In genomic region chr14:69769623-69770022, GRCh38 we compare ENCODE assay signal across 14 cellular contexts. TPM values are rescaled to one million over a fixed set of nuclear protein-coding genes. Genes with fewer than 3 reads are reported as not detected.
A peak's percentile ranks its signal among the peaks of the same experiment; 100 is the strongest.
DNase-seq lines count a peak whose midpoint lies in the region; ATAC-seq and TF ChIP-seq lines count a peak whose summit lies in the region.
"Had no signal": no experiment of that assay in that cellular context is flagged by ENCODE, and none has a peak within 500 bp of the region (broad histone marks: within the 10 kb centered on the region; RNA-seq: fewer than 3 reads in every experiment).

No MANE protein-coding gene starts in this region.

- no peak overlapping the region for H3K4me3 ChIP-seq in CD8-positive, alpha-beta memory T cell (ENCODE audit: low read length)
- H3K4me3 ChIP-seq in PC-3 (ENCODE audit: low read length), result peak overlapping the region; percentile 22; the same call in 1 of the 2 replicates
- peak overlapping the region in 50 of 59 donors; percentile 3 to 100 (median 92) for H3K4me3 ChIP-seq in dorsolateral prefrontal cortex
- H3K4me3 ChIP-seq in brain microvascular endothelial cell (ENCODE audit: low read depth, low read length), result no peak overlapping the region

- H3K4me2 ChIP-seq in PC-3 (ENCODE audit: low read length), result peak overlapping the region; percentile 89

- peaks cover 44 to 76% (median 46%) of the 10 kb centered on the region in 3 donors for H3K36me3 Mint-ChIP-seq in CD8-positive, alpha-beta memory T cell
- peaks cover 57% of the 10 kb centered on the region for H3K36me3 Mint-ChIP-seq in neural crest cell (ENCODE audit: low read depth)

- H3K36me3 ChIP-seq in CD8-positive, alpha-beta memory T cell (ENCODE audit: insufficient read depth, low read length), result peaks cover 58% of the 10 kb centered on the region
- peaks cover 67% of the 10 kb centered on the region for H3K36me3 ChIP-seq in PC-3 (ENCODE audit: low read depth, low read length)
- H3K36me3 ChIP-seq in brain microvascular endothelial cell (replicated peaks), result peaks cover 72% of the 10 kb centered on the region

- no peak overlapping the region for H3K27ac ChIP-seq in CD8-positive, alpha-beta memory T cell (ENCODE audit: low read depth, low read length)
- H3K27ac ChIP-seq in PC-3 (ENCODE audit: low read length), result no peak overlapping the region
- no peak overlapping the region for H3K27ac ChIP-seq in dorsolateral prefrontal cortex
- no peak overlapping the region for H3K27ac ChIP-seq in brain microvascular endothelial cell
- H3K27ac ChIP-seq: parathyroid adenoma had no signal

- ATAC-seq in PC-3 (no peak), GM19328 (IDR thresholded peaks at IDR 0.05; ENCODE audit: unreplicated experiment) (no peak)

- peak overlapping the region; percentile 73 to 100 (median 80) for H3K27ac Mint-ChIP-seq in CD8-positive, alpha-beta memory T cell
- H3K27ac Mint-ChIP-seq in neural crest cell (ENCODE audit: unreplicated experiment), result peak overlapping the region; percentile 40

- no peaks in the 10 kb centered on the region for H3K9me2 ChIP-seq in PC-3 (replicated peaks; ENCODE audit: low read length)

- H3K4me1 Mint-ChIP-seq in CD8-positive, alpha-beta memory T cell, result peaks cover 74 to 86% (median 85%) of the 10 kb centered on the region in 3 donors
- peaks cover 58% of the 10 kb centered on the region for H3K4me1 Mint-ChIP-seq in neural crest cell

- no TSS peak for BruUV-seq in PC-3 (replicated peaks; lab: Mats Ljungman, UMichigan)

- no peak overlapping the region for H3K9ac ChIP-seq in PC-3 (ENCODE audit: low read length)
- H3K9ac ChIP-seq: parathyroid adenoma had no signal

- DNase-seq in CD8-positive, alpha-beta memory T cell, result no peak
- DNase-seq in PC-3, result no peak
- no peak for DNase-seq in dorsolateral prefrontal cortex
- no peak for DNase-seq in neural crest cell (ENCODE audit: low read depth, low spot score)
- DNase-seq in brain microvascular endothelial cell, result no peak
- DNase-seq in GM10266 (ENCODE audit: extremely low spot score), result no peak
- no peak for DNase-seq in NCI-H510A treated with DMSO at 0.1 percent for 48 hours (lab: John Stamatoyannopoulos, UW)
- DNase-seq: DMS79, Karpas-422, NCI-H510A, SHP77 treated with DMSO at 0.1 percent for 48 hours had no signal

- intact Hi-C loops in PC-3 (cut with micrococcal nuclease) (no loop called here), dorsolateral prefrontal cortex (cut with DNase I) (loop anchor here (5.0 kb wide), 2 partner anchors 62 to 157 kb away; partner anchors contain the start of gene SUSD6 (in 2 of the 2))

- peaks cover 43% of the 10 kb centered on the region for H4K20me1 ChIP-seq in PC-3 (ENCODE audit: low read length)

- POLR2A ChIA-PET in CD8-positive, alpha-beta memory T cell (lab: Charles Lee), result no interaction called here
- POLR2A ChIA-PET in PC-3 (lab: Charles Lee; ENCODE audit: unreplicated experiment), result no interaction called here

- in situ Hi-C loops in brain microvascular endothelial cell (cut with HindIII; ENCODE audit: low pct_ligation_motif_present, low sequenced_read_pairs), result no loop called here

- peaks cover 0 to 20% of the 10 kb centered on the region in 2 donors for H3K27me3 Mint-ChIP-seq in CD8-positive, alpha-beta memory T cell
- peaks cover 7% of the 10 kb centered on the region for H3K27me3 Mint-ChIP-seq in neural crest cell (ENCODE audit: low read depth)

- H2AFZ ChIP-seq in PC-3 (ENCODE audit: low read length), result no peak overlapping the region
- H2AFZ ChIP-seq: parathyroid adenoma had no signal

- H3K79me2 ChIP-seq in PC-3 (ENCODE audit: low read length), result peaks cover 50% of the 10 kb centered on the region

- CTCF ChIA-PET in CD8-positive, alpha-beta memory T cell (lab: Charles Lee), result no interaction called here
- CTCF ChIA-PET in PC-3 (lab: Charles Lee), result no interaction called here

- H3K9me3 ChIP-seq in CD8-positive, alpha-beta memory T cell (ENCODE audit: low read length), result no peaks in the 10 kb centered on the region
- H3K9me3 ChIP-seq in PC-3 (ENCODE audit: low read length), result no peaks in the 10 kb centered on the region

- peaks cover 53% of the 10 kb centered on the region for H3K4me1 ChIP-seq in CD8-positive, alpha-beta memory T cell (ENCODE audit: insufficient read depth, low read length)
- H3K4me1 ChIP-seq in PC-3 (ENCODE audit: insufficient read depth, low read length), result peaks cover 21% of the 10 kb centered on the region

- H3F3A ChIP-seq in PC-3 (ENCODE audit: low read length, unreplicated experiment), result no peaks in the 10 kb centered on the region

- H3K9me3 Mint-ChIP-seq in CD8-positive, alpha-beta memory T cell, result peaks cover 0 to 7% (median 0%) of the 10 kb centered on the region in 5 donors
- H3K9me3 Mint-ChIP-seq in neural crest cell, result peaks cover 5% of the 10 kb centered on the region

- TF ChIP-seq CTCF in PC-3 (conservative IDR thresholded peaks at IDR 0.05; ENCODE audit: low read depth, low read length), result no peak
- TF ChIP-seq CTCF in dorsolateral prefrontal cortex (IDR thresholded peaks at IDR 0.05 in 54 of 56, conservative IDR thresholded peaks at IDR 0.05 in 2 of 56; ENCODE audit: low read depth in 1 of 56, partially characterized antibody in 56 of 56), result no peak
- TF ChIP-seq CTCF in neural crest cell (conservative IDR thresholded peaks at IDR 0.05), result no peak
- TF ChIP-seq CTCF in brain microvascular endothelial cell (IDR thresholded peaks at IDR 0.05; ENCODE audit: low read depth, low read length, missing control alignments), result no peak
- TF ChIP-seq CTCF in GM10266 (IDR thresholded peaks at IDR 0.05; ENCODE audit: control insufficient read depth, insufficient read depth, low read depth, missing control alignments), result no peak

- H3K4me3 Mint-ChIP-seq in CD8-positive, alpha-beta memory T cell, result peak overlapping the region; percentile 59 to 99 (median 81)
- peak overlapping the region; percentile 81 for H3K4me3 Mint-ChIP-seq in neural crest cell

- no peaks in the 10 kb centered on the region for H3K27me3 ChIP-seq in CD8-positive, alpha-beta memory T cell (ENCODE audit: insufficient read depth, low read length, poor library complexity, severe bottlenecking)
- H3K27me3 ChIP-seq in PC-3 (ENCODE audit: low read length) (no peaks in the 10 kb centered on the region), dorsolateral prefrontal cortex (no peaks in the 10 kb centered on the region), brain microvascular endothelial cell (replicated peaks) (no peaks in the 10 kb centered on the region)

RNA-seq across cellular contexts. Expression of gene SRSF5, which starts 2.7 kb away (rescaled TPM):
- total RNA-seq in CD8-positive, alpha-beta memory T cell, result 100 to 1,000 TPM; 291 to 307 TPM
- 1,226 TPM for polyA plus RNA-seq in CD8-positive, alpha-beta memory T cell
- total RNA-seq in PC-3 (2014; rRNA removed) (213 and 309 TPM in 2 replicates), dorsolateral prefrontal cortex (100 to 1,000 TPM; 348 to 822 (median 535) TPM), neural crest cell (356 and 377 TPM in 2 replicates)

RNA-seq across cellular contexts. Expression of gene SLC10A1, which starts 27.4 kb away (rescaled TPM):
- total RNA-seq in CD8-positive, alpha-beta memory T cell, result not detected
- polyA plus RNA-seq in CD8-positive, alpha-beta memory T cell, result not detected
- total RNA-seq in PC-3 (2014; rRNA removed) (not detected in 2 replicates), dorsolateral prefrontal cortex (not detected), neural crest cell (not detected in 2 replicates)
- total RNA-seq: urinary bladder had no signal

Comparison
In these comparisons a context has a peak if more than half of its experiments do, and no peak if none do; other contexts are left out.
1. H3K4me3 ChIP-seq: peak in PC-3 (single experiment) and dorsolateral prefrontal cortex (50 of 59); none in CD8-positive, alpha-beta memory T cell (single experiment) and brain microvascular endothelial cell (single experiment).